Comparison of ENCODE assay signal across 1 cellular context in genomic region chr3:47989981-47990440, GRCh38.
A peak's percentile ranks its signal among the peaks of the same experiment; 100 is the strongest.
TF ChIP-seq lines count a peak whose summit lies in the region.

No MANE protein-coding gene starts in this region.

TF ChIP-seq in K562, 482 proteins besides CTCF, POLR2A, EP300 and RAD21 (continued from another document and continues in another):
- TF ChIP-seq SRSF7 (optimal IDR thresholded peaks at IDR 0.05; ENCODE audit: low read depth, low read length) (no peak), JUN (IDR thresholded peaks at IDR 0.05; ENCODE audit: borderline replicate concordance, low read depth, low read length) (peak; percentile 57), JUN (CRISPR knock-in tag; IDR thresholded peaks at IDR 0.05; ENCODE audit: borderline replicate concordance) (no peak), MYC (IDR thresholded peaks at IDR 0.05; ENCODE audit: low read depth, low read length) (0 out of 2 replicates have a peak, but pooled peaks have one; percentile 32), MYC (CRISPR knock-in tag; IDR thresholded peaks at IDR 0.05; ENCODE audit: borderline replicate concordance, low read depth) (no peak), SMC3 (conservative IDR thresholded peaks at IDR 0.05; ENCODE audit: insufficient read depth, low read depth, low read length) (peak; percentile 87), JUND (IDR thresholded peaks at IDR 0.05; ENCODE audit: borderline replicate concordance, low read depth, low read length) (peak; percentile 71), JUND (tag; IDR thresholded peaks at IDR 0.05; ENCODE audit: borderline replicate concordance, low read depth, low read length) (peak; percentile 62; the same call in 2 of the 3 replicates), SP1 (CRISPR knock-in tag; IDR thresholded peaks at IDR 0.05) (peak; percentile 66), ELF2 (CRISPR knock-in tag; IDR thresholded peaks at IDR 0.05) (no peak), TRIM28 (IDR thresholded peaks at IDR 0.05) (no peak), XRCC5 (IDR thresholded peaks at IDR 0.05; ENCODE audit: low read depth, low read length) (peak; percentile 73; the same call in 1 of the 2 replicates), BRD9 (IDR thresholded peaks at IDR 0.05; ENCODE audit: low read depth, partially characterized antibody) (peak; percentile 58), ZNF239 (CRISPR knock-in tag; IDR thresholded peaks at IDR 0.05) (peak; percentile 69; the same call in 1 of the 2 replicates), ZNF121 (CRISPR knock-in tag; conservative IDR thresholded peaks at IDR 0.05) (no peak), ZNF384 (IDR thresholded peaks at IDR 0.05; ENCODE audit: low read depth, low read length) (peak; percentile 44; the same call in 1 of the 2 replicates), GATAD2B (IDR thresholded peaks at IDR 0.05; ENCODE audit: borderline replicate concordance) (peak; percentile 37; the same call in 1 of the 2 replicates), RB1 (IDR thresholded peaks at IDR 0.05; ENCODE audit: low read depth) (peak; percentile 70), PHF21A (IDR thresholded peaks at IDR 0.05; ENCODE audit: borderline replicate concordance, low read depth) (no peak), DEAF1 (CRISPR knock-in tag; IDR thresholded peaks at IDR 0.05) (peak; percentile 87), TEAD4 (IDR thresholded peaks at IDR 0.05; ENCODE audit: low read length) (peak; percentile 51; the same call in 1 of the 2 replicates), TEAD4 (CRISPR knock-in tag; IDR thresholded peaks at IDR 0.05; ENCODE audit: borderline replicate concordance) (no peak), SREBF1 (IDR thresholded peaks at IDR 0.05; ENCODE audit: borderline replicate concordance, low read depth, low read length) (no peak), ARID2 (IDR thresholded peaks at IDR 0.05) (peak; percentile 68; the same call in 1 of the 2 replicates), ATF1 (CRISPR knock-in tag; IDR thresholded peaks at IDR 0.05) (no peak), ATF1 (tag; IDR thresholded peaks at IDR 0.05) (0 out of 2 replicates have a peak, but pooled peaks have one; percentile 8), ESRRA (IDR thresholded peaks at IDR 0.05; ENCODE audit: borderline replicate concordance, low read depth) (no peak), PBX2 (CRISPR knock-in tag; IDR thresholded peaks at IDR 0.05; ENCODE audit: low read depth) (no peak), PBX2 (tag; conservative IDR thresholded peaks at IDR 0.05; ENCODE audit: low read depth) (no peak), TEAD2 (tag; IDR thresholded peaks at IDR 0.05) (0 out of 2 replicates have a peak, but pooled peaks have one; percentile 31), ARID3A (IDR thresholded peaks at IDR 0.05; ENCODE audit: borderline replicate concordance, low read depth, low read length) (peak; percentile 90), ARID1B (IDR thresholded peaks at IDR 0.05) (0 out of 2 replicates have a peak, but pooled peaks have one; percentile 14), FOXA3 (CRISPR knock-in tag; conservative IDR thresholded peaks at IDR 0.05 in 1 of 2, IDR thresholded peaks at IDR 0.05 in 1 of 2) (peak in 1 of 2 experiments; percentile 48; a peak in 1 of 4 replicates), NR2C1 (IDR thresholded peaks at IDR 0.05) (no peak), NR2C1 (tag; IDR thresholded peaks at IDR 0.05) (no peak), STAG1 (CRISPR knock-in tag; IDR thresholded peaks at IDR 0.05; ENCODE audit: borderline replicate concordance) (peak; percentile 64; the same call in 1 of the 2 replicates), TOE1 (IDR thresholded peaks at IDR 0.05; ENCODE audit: borderline replicate concordance) (no peak), TOE1 (CRISPR knock-in tag; IDR thresholded peaks at IDR 0.05; ENCODE audit: borderline replicate concordance, low read depth) (no peak), MAFF (IDR thresholded peaks at IDR 0.05; ENCODE audit: low read length) (0 out of 2 replicates have a peak, but pooled peaks have one; percentile 16), MEF2A (IDR thresholded peaks at IDR 0.05; ENCODE audit: control insufficient read depth, low read depth, low read length) (peak; percentile 6; the same call in 1 of the 2 replicates)
- TF ChIP-seq, protein P1, sequence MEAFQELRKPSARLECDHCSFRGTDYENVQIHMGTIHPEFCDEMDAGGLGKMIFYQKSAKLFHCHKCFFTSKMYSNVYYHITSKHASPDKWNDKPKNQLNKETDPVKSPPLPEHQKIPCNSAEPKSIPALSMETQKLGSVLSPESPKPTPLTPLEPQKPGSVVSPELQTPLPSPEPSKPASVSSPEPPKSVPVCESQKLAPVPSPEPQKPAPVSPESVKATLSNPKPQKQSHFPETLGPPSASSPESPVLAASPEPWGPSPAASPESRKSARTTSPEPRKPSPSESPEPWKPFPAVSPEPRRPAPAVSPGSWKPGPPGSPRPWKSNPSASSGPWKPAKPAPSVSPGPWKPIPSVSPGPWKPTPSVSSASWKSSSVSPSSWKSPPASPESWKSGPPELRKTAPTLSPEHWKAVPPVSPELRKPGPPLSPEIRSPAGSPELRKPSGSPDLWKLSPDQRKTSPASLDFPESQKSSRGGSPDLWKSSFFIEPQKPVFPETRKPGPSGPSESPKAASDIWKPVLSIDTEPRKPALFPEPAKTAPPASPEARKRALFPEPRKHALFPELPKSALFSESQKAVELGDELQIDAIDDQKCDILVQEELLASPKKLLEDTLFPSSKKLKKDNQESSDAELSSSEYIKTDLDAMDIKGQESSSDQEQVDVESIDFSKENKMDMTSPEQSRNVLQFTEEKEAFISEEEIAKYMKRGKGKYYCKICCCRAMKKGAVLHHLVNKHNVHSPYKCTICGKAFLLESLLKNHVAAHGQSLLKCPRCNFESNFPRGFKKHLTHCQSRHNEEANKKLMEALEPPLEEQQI (IDR thresholded peaks at IDR 0.05) = 0 out of 2 replicates have a peak, but pooled peaks have one; percentile 47
- TF ChIP-seq, protein P2, sequence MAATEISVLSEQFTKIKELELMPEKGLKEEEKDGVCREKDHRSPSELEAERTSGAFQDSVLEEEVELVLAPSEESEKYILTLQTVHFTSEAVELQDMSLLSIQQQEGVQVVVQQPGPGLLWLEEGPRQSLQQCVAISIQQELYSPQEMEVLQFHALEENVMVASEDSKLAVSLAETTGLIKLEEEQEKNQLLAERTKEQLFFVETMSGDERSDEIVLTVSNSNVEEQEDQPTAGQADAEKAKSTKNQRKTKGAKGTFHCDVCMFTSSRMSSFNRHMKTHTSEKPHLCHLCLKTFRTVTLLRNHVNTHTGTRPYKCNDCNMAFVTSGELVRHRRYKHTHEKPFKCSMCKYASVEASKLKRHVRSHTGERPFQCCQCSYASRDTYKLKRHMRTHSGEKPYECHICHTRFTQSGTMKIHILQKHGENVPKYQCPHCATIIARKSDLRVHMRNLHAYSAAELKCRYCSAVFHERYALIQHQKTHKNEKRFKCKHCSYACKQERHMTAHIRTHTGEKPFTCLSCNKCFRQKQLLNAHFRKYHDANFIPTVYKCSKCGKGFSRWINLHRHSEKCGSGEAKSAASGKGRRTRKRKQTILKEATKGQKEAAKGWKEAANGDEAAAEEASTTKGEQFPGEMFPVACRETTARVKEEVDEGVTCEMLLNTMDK (IDR thresholded peaks at IDR 0.05; ENCODE audit: borderline replicate concordance, insufficient read depth, low read depth, low read length, poor library complexity, severe bottlenecking) = peak; percentile 43
- TF ChIP-seq, protein P3, sequence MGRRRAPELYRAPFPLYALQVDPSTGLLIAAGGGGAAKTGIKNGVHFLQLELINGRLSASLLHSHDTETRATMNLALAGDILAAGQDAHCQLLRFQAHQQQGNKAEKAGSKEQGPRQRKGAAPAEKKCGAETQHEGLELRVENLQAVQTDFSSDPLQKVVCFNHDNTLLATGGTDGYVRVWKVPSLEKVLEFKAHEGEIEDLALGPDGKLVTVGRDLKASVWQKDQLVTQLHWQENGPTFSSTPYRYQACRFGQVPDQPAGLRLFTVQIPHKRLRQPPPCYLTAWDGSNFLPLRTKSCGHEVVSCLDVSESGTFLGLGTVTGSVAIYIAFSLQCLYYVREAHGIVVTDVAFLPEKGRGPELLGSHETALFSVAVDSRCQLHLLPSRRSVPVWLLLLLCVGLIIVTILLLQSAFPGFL (CRISPR knock-in tag; IDR thresholded peaks at IDR 0.05) = 0 out of 2 replicates have a peak, but pooled peaks have one; percentile 58
- TF ChIP-seq, protein P4, sequence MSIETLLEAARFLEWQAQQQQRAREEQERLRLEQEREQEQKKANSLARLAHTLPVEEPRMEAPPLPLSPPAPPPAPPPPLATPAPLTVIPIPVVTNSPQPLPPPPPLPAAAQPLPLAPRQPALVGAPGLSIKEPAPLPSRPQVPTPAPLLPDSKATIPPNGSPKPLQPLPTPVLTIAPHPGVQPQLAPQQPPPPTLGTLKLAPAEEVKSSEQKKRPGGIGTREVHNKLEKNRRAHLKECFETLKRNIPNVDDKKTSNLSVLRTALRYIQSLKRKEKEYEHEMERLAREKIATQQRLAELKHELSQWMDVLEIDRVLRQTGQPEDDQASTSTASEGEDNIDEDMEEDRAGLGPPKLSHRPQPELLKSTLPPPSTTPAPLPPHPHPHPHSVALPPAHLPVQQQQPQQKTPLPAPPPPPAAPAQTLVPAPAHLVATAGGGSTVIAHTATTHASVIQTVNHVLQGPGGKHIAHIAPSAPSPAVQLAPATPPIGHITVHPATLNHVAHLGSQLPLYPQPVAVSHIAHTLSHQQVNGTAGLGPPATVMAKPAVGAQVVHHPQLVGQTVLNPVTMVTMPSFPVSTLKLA (conservative IDR thresholded peaks at IDR 0.05) = peak; percentile 21 to 45; a peak in 3 of 4 replicates
